ENCODE assay signal across 8 cellular contexts in genomic region chr5:139649082-139649991, GRCh38. TPM values are rescaled to one million over a fixed set of nuclear protein-coding genes. Genes with fewer than 3 reads are reported as not detected.
DNase-seq lines count a peak whose midpoint lies in the region; ATAC-seq, FAIRE-seq and TF ChIP-seq lines count a peak whose summit lies in the region.

No MANE protein-coding gene starts in this region.

- intact Hi-C loops in endothelial cell of umbilical vein (cut with micrococcal nuclease): loop anchor here (1.0 kb wide), 1 partner anchor 19 kb away; no protein-coding TSS in a partner anchor

- H3K4me3 Mint-ChIP-seq in T-helper 1 cell treated with Interleukin-12 subunit alpha and Interleukin-12 subunit beta and Interleukin-4 antibody, amounts not matched to agents 30 μg/mL and 1 μg/mL, for 36 hours: peak overlapping the region; percentile 75

- peak overlapping the region; percentile 40 for H2AFZ ChIP-seq in endothelial cell of umbilical vein (ENCODE audit: low read depth, low read length)

- peak; percentile 13; the same call in 1 of the 2 replicates for TF ChIP-seq POLR2A in Raji (IDR thresholded peaks at IDR 0.05; ENCODE audit: insufficient read depth, low read depth, low read length)
- no peak for TF ChIP-seq POLR2A in endothelial cell of umbilical vein (IDR thresholded peaks at IDR 0.05; ENCODE audit: low read depth, low read length)

- ATAC-seq in HG03520 (IDR thresholded peaks at IDR 0.05; ENCODE audit: unreplicated experiment): no peak
- no peak for ATAC-seq in HG03025 (IDR thresholded peaks at IDR 0.05; ENCODE audit: low FRiP score, unreplicated experiment)

- BruUV-seq in endothelial cell of umbilical vein (replicated peaks; lab: Mats Ljungman, UMichigan): no TSS peak

- H3K4me2 ChIP-seq in endothelial cell of umbilical vein (ENCODE audit: insufficient read depth, low read length): peak overlapping the region; percentile 59

- H3K27me3 ChIP-seq in endothelial cell of umbilical vein (ENCODE audit: control insufficient read depth in 2 of 2, insufficient read depth in 2 of 2, low read length in 2 of 2): peaks cover 9 to 24% of the 10 kb centered on the region in 2 experiments

- H3K9me3 Mint-ChIP-seq in T-helper 1 cell treated with Interleukin-12 subunit alpha and Interleukin-12 subunit beta and Interleukin-4 antibody, amounts not matched to agents 30 μg/mL and 1 μg/mL, for 36 hours: no peaks in the 10 kb centered on the region

- peak overlapping the region; percentile 33 to 70 (median 49) for H3K4me3 ChIP-seq in endothelial cell of umbilical vein (replicated peaks in 1 of 3; ENCODE audit: insufficient read depth in 1 of 3, low read depth in 1 of 3, low read length in 3 of 3)

- DNase-seq in T-helper 1 cell: no peak
- no peak for DNase-seq in endothelial cell of umbilical vein (ENCODE audit: low read depth, low spot score)
- peak; percentile 50 for DNase-seq in myocyte (ENCODE audit: low read depth)
- no peak for DNase-seq in cortex of kidney (lab: John Stamatoyannopoulos, UW)

- H3K4me1 Mint-ChIP-seq in T-helper 1 cell treated with Interleukin-12 subunit alpha and Interleukin-12 subunit beta and Interleukin-4 antibody, amounts not matched to agents 30 μg/mL and 1 μg/mL, for 36 hours (ENCODE audit: low read depth): peaks cover 25% of the 10 kb centered on the region

- H3K79me2 ChIP-seq in endothelial cell of umbilical vein (ENCODE audit: control insufficient read depth, insufficient read depth, low read length): no peaks in the 10 kb centered on the region

- H3K9me3 ChIP-seq in endothelial cell of umbilical vein (replicated peaks; ENCODE audit: control insufficient read depth, insufficient read depth, low read length): no peaks in the 10 kb centered on the region

- H3K27ac Mint-ChIP-seq in T-helper 1 cell treated with Interleukin-12 subunit alpha and Interleukin-12 subunit beta and Interleukin-4 antibody, amounts not matched to agents 30 μg/mL and 1 μg/mL, for 36 hours: peak overlapping the region; percentile 43

- FAIRE-seq in endothelial cell of umbilical vein (lab: Jason Lieb, UNC): peak; percentile 12

- dilution Hi-C loops in endothelial cell of umbilical vein (cut with MboI; ENCODE audit: extremely low pct_ligation_motif_present, low sequenced_read_pairs): loop anchor here (10.0 kb wide), 1 partner anchor 115 kb away; no protein-coding TSS in a partner anchor

- peaks cover 4% of the 10 kb centered on the region for H3K36me3 Mint-ChIP-seq in T-helper 1 cell treated with Interleukin-12 subunit alpha and Interleukin-12 subunit beta and Interleukin-4 antibody, amounts not matched to agents 30 μg/mL and 1 μg/mL, for 36 hours (ENCODE audit: low read depth)

- peaks cover 27% of the 10 kb centered on the region for H3K4me1 ChIP-seq in endothelial cell of umbilical vein (ENCODE audit: control insufficient read depth, extremely low read depth, insufficient read depth, low read length)

- no peak overlapping the region for H3K27ac ChIP-seq in endothelial cell of umbilical vein (ENCODE audit: insufficient read depth, low read depth, low read length)

- H3K9me1 ChIP-seq in endothelial cell of umbilical vein (replicated peaks; ENCODE audit: control insufficient read depth, extremely low read depth, insufficient read depth, low read length): no peaks in the 10 kb centered on the region

- no peak overlapping the region for H3K9ac ChIP-seq in endothelial cell of umbilical vein (replicated peaks; ENCODE audit: extremely low read depth, insufficient read depth, low read length)

- POLR2A ChIA-PET in endothelial cell of umbilical vein (lab: Charles Lee): no interaction called here

- H4K20me1 ChIP-seq in endothelial cell of umbilical vein (replicated peaks; ENCODE audit: control insufficient read depth, extremely low read depth, insufficient read depth, low read length): no peaks in the 10 kb centered on the region

- no peaks in the 10 kb centered on the region for H3K36me3 ChIP-seq in endothelial cell of umbilical vein (ENCODE audit: control insufficient read depth in 2 of 2, extremely low read depth in 1 of 2, insufficient read depth in 2 of 2, low read length in 2 of 2)

- no peak for TF ChIP-seq CTCF in endothelial cell of umbilical vein (IDR thresholded peaks at IDR 0.05; ENCODE audit: extremely low read depth in 1 of 2, insufficient read depth in 1 of 2, low read depth in 1 of 2, low read length in 2 of 2)

- H3K27me3 Mint-ChIP-seq in T-helper 1 cell treated with Interleukin-12 subunit alpha and Interleukin-12 subunit beta and Interleukin-4 antibody, amounts not matched to agents 30 μg/mL and 1 μg/mL, for 36 hours (ENCODE audit: low read depth): peaks cover 81% of the 10 kb centered on the region

- CTCF ChIA-PET in endothelial cell of umbilical vein (lab: Charles Lee): interaction anchor here (1.4 to 8.6 kb wide), 6 partner anchors 9 to 118 kb away, joined by 6 to 161 read pairs (median 32); no protein-coding TSS in a partner anchor

TF ChIP-seq in endothelial cell of umbilical vein, 7 proteins besides CTCF, POLR2A, EP300 and RAD21:
- TF ChIP-seq EZH2 (IDR thresholded peaks at IDR 0.05; ENCODE audit: borderline replicate concordance, low read depth, low read length, severe bottlenecking) (peak; percentile 95), MAX (IDR thresholded peaks at IDR 0.05; ENCODE audit: insufficient read depth, insufficient read length) (no peak), JUN (IDR thresholded peaks at IDR 0.05; ENCODE audit: borderline replicate concordance, insufficient read depth, insufficient read length, low read depth) (no peak), GATA2 (IDR thresholded peaks at IDR 0.05; ENCODE audit: insufficient read depth, insufficient read length, low read depth, low read length) (no peak)

RNA-seq across cellular contexts. Expression of gene CXXC5, which starts 1.2 kb away (rescaled TPM):
- total RNA-seq in endothelial cell of umbilical vein (2.7 and 5.9 TPM in 2 replicates), myocyte (246 and 253 TPM in 2 replicates)
- 5.5 and 8.2 TPM in 2 replicates for polyA plus RNA-seq in endothelial cell of umbilical vein
- polyA plus RNA-seq in endothelial cell of umbilical vein (2011; cell fraction: cytosol; rRNA removed): 3.5 and 5.5 TPM in 2 replicates
- 2.2 and 3.2 TPM in 2 replicates for polyA plus RNA-seq in endothelial cell of umbilical vein (2011; cell fraction: nucleus; rRNA removed)
- polyA plus RNA-seq in endothelial cell of umbilical vein (2012): 0.82 and 0.90 TPM in 2 replicates
- polyA minus RNA-seq in endothelial cell of umbilical vein: 4.7 and 6.7 TPM in 2 replicates
- 24.9 TPM for polyA minus RNA-seq in endothelial cell of umbilical vein (2011; cell fraction: cytosol; rRNA and poly(A)+ RNA removed)
- 1.1 and 1.8 TPM in 2 replicates for polyA minus RNA-seq in endothelial cell of umbilical vein (2011; cell fraction: nucleus; rRNA and poly(A)+ RNA removed)
- 186 TPM for polyA plus RNA-seq in myocyte (2012)

Comparison
In these comparisons a context has a peak if more than half of its experiments do, and no peak if none do; other contexts are left out.
1. RNA of gene CXXC5, which starts 1.2 kb away (total RNA-seq): 246 to 253 TPM in myocyte; 2.7 to 5.9 TPM in endothelial cell of umbilical vein; every median in the first group is over 10 times any median in the second.